Comparison of ENCODE assay signal across 15 cellular contexts in the genomic region with DNA sequence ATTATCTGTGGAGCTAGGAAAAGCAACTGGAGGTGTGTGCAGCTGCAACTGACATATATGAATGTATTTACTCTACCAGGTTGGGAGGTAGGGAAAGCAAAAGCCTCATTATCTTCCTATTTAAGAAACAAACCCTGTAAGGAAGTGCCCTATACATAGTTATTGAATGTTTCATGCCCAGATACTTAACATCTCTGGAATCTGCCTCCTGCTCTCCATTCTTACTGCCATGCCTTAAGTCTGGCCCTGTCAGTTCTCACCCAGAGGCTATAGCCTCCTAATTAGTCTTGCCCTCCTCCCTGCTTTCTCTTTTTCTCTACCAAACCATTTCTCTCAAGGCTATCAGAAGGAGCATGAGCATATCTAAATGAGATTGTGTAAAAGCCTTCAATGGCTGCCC.
A peak's percentile ranks its signal among the peaks of the same experiment; 100 is the strongest.
DNase-seq lines count a peak whose midpoint lies in the region; ATAC-seq and TF ChIP-seq lines count a peak whose summit lies in the region.
"Had no signal": no experiment of that assay in that cellular context is flagged by ENCODE, and none has a peak within 500 bp of the region (broad histone marks: within the 10 kb centered on the region; RNA-seq: fewer than 3 reads in every experiment).

No MANE protein-coding gene starts in this region.

- no peak overlapping the region for H3K27ac ChIP-seq in RWPE2 (ENCODE audit: poor library complexity, severe bottlenecking)
- H3K27ac ChIP-seq: BLaER1 had no signal

- no peaks in the 10 kb centered on the region for H3K36me3 ChIP-seq in RWPE2 (ENCODE audit: low read depth)
- H3K36me3 ChIP-seq: BLaER1 had no signal

- H3K4me3 ChIP-seq in RWPE2 (ENCODE audit: severe bottlenecking) (no peak overlapping the region), foreskin fibroblast (ENCODE audit: low read depth in 1 of 2, low read length in 2 of 2) (no peak overlapping the region)
- H3K4me3 ChIP-seq: BLaER1, GM12878 had no signal

- peaks cover 4% of the 10 kb centered on the region for H3K9me3 ChIP-seq in RWPE2 (ENCODE audit: severe bottlenecking)
- H3K9me3 ChIP-seq: Caco-2 had no signal

- H3K9me3 Mint-ChIP-seq in activated naive CD4-positive, alpha-beta T cell treated with anti-CD3 and anti-CD28 coated beads, Interleukin-2, amount 50 U/mL, for 24 hours, result peaks cover 15% of the 10 kb centered on the region
- H3K9me3 Mint-ChIP-seq in activated naive CD4-positive, alpha-beta T cell treated with anti-CD3 and anti-CD28 coated beads, Interleukin-2, amount 50 U/mL, for 72 hours, result peaks cover 11 to 15% of the 10 kb centered on the region in 2 donors

- no peak for ATAC-seq in activated naive CD4-positive, alpha-beta T cell treated with anti-CD3 and anti-CD28 coated beads, Interleukin-2, amount 50 U/mL, for 72 hours
- ATAC-seq in RWPE2 (ENCODE audit: low read depth) (peak; percentile 33; the same call in 1 of the 3 replicates), HG03025 (IDR thresholded peaks at IDR 0.05; ENCODE audit: low FRiP score, unreplicated experiment) (no peak)
- ATAC-seq: GM12878 had no signal

- H3K27me3 ChIP-seq in RWPE2 (ENCODE audit: insufficient read depth, poor library complexity, severe bottlenecking), result no peaks in the 10 kb centered on the region
- H3K27me3 ChIP-seq: BLaER1 had no signal

- no peaks in the 10 kb centered on the region for H3K27me3 Mint-ChIP-seq in activated naive CD4-positive, alpha-beta T cell treated with anti-CD3 and anti-CD28 coated beads, Interleukin-2, amount 50 U/mL, for 24 hours
- H3K27me3 Mint-ChIP-seq: CD8-positive, alpha-beta memory T cell had no signal

- H3K4me3 Mint-ChIP-seq in activated naive CD4-positive, alpha-beta T cell treated with anti-CD3 and anti-CD28 coated beads, Interleukin-2, amount 50 U/mL, for 24 hours, result no peak overlapping the region
- H3K4me3 Mint-ChIP-seq: CD8-positive, alpha-beta memory T cell; H9 had no signal

- peaks cover 2% of the 10 kb centered on the region for H3K36me3 Mint-ChIP-seq in activated naive CD4-positive, alpha-beta T cell treated with anti-CD3 and anti-CD28 coated beads, Interleukin-2, amount 50 U/mL, for 24 hours
- peaks cover 5 to 10% of the 10 kb centered on the region in 2 donors for H3K36me3 Mint-ChIP-seq in activated naive CD4-positive, alpha-beta T cell treated with anti-CD3 and anti-CD28 coated beads, Interleukin-2, amount 50 U/mL, for 72 hours
- H3K36me3 Mint-ChIP-seq: CD8-positive, alpha-beta memory T cell had no signal

- no peak for DNase-seq in activated naive CD4-positive, alpha-beta T cell treated with anti-CD3 and anti-CD28 coated beads, Interleukin-2, amount 50 U/mL, for 72 hours (ENCODE audit: low spot score in 2 of 2)
- no peak for DNase-seq in RWPE2 (ENCODE audit: low spot score)
- DNase-seq in foreskin fibroblast, result peak; percentile 10 to 43
- DNase-seq in DMS79 treated with DMSO at 0.1 percent for 48 hours (lab: John Stamatoyannopoulos, UW), result no peak
- no peak for DNase-seq in ureter (ENCODE audit: low spot score)
- DNase-seq: 8988T; AML-193; Caco-2; CD8-positive, alpha-beta memory T cell; GOT3; H9 had no signal

- no peaks in the 10 kb centered on the region for H3K4me1 Mint-ChIP-seq in activated naive CD4-positive, alpha-beta T cell treated with anti-CD3 and anti-CD28 coated beads, Interleukin-2, amount 50 U/mL, for 24 hours
- H3K4me1 Mint-ChIP-seq: CD8-positive, alpha-beta memory T cell had no signal

- H3K4me1 ChIP-seq in RWPE2 (ENCODE audit: insufficient read depth, poor library complexity, severe bottlenecking), result no peaks in the 10 kb centered on the region
- H3K4me1 ChIP-seq: BLaER1, Caco-2 had no signal

- H3K27ac Mint-ChIP-seq in activated naive CD4-positive, alpha-beta T cell treated with anti-CD3 and anti-CD28 coated beads, Interleukin-2, amount 50 U/mL, for 24 hours, result peak overlapping the region; percentile 42
- H3K27ac Mint-ChIP-seq in activated naive CD4-positive, alpha-beta T cell treated with anti-CD3 and anti-CD28 coated beads, Interleukin-2, amount 50 U/mL, for 72 hours, result no peak overlapping the region
- H3K27ac Mint-ChIP-seq: H9 had no signal

- TF ChIP-seq CTCF in RWPE2 (IDR thresholded peaks at IDR 0.05; ENCODE audit: poor library complexity, severe bottlenecking), result no peak
- TF ChIP-seq CTCF in foreskin fibroblast (IDR thresholded peaks at IDR 0.05; ENCODE audit: low read depth, low read length), result no peak

Comparison
In these comparisons a context has a peak if more than half of its experiments do, and no peak if none do; other contexts are left out.
1. DNase-seq: peak in foreskin fibroblast (2 of 2); none in activated naive CD4-positive, alpha-beta T cell treated with anti-CD3 and anti-CD28 coated beads, Interleukin-2, amount 50 U/mL, for 72 hours (0 of 2), RWPE2 (single experiment), DMS79 treated with DMSO at 0.1 percent for 48 hours (single experiment) and ureter (single experiment).